Comparison of ENCODE assay signal across 9 cellular contexts in genomic region chr22:22463855-22464540, GRCh38. TPM values are rescaled to one million over a fixed set of nuclear protein-coding genes. Genes with fewer than 3 reads are reported as not detected.
A peak's percentile ranks its signal among the peaks of the same experiment; 100 is the strongest.
DNase-seq lines count a peak whose midpoint lies in the region; ATAC-seq and TF ChIP-seq lines count a peak whose summit lies in the region.
"Had no signal": no experiment of that assay in that cellular context is flagged by ENCODE, and none has a peak within 500 bp of the region (broad histone marks: within the 10 kb centered on the region; RNA-seq: fewer than 3 reads in every experiment).

No MANE protein-coding gene starts in this region.

- no peaks in the 10 kb centered on the region for H3K4me1 ChIP-seq in CD8-positive, alpha-beta memory T cell (ENCODE audit: insufficient read depth, low read length)
- peaks cover 24% of the 10 kb centered on the region for H3K4me1 ChIP-seq in OCI-LY1 (ENCODE audit: insufficient read depth, low read length, severe bottlenecking)
- H3K4me1 ChIP-seq in upper lobe of right lung: no peaks in the 10 kb centered on the region

- no peaks in the 10 kb centered on the region for H3K79me2 ChIP-seq in OCI-LY1 (ENCODE audit: insufficient read depth, low read length)

- no peak overlapping the region for H3K4me3 ChIP-seq in CD8-positive, alpha-beta memory T cell (ENCODE audit: low read length)
- H3K4me3 ChIP-seq in OCI-LY1 (ENCODE audit: low read depth, low read length, poor library complexity, severe bottlenecking) (no peak overlapping the region), fibroblast of mammary gland (ENCODE audit: control insufficient read depth, low read depth, low read length) (no peak overlapping the region), upper lobe of right lung (no peak overlapping the region)

- TF ChIP-seq CTCF in OCI-LY1 (IDR thresholded peaks at IDR 0.05; ENCODE audit: low read length) (peak; percentile 86), fibroblast of mammary gland (conservative IDR thresholded peaks at IDR 0.05; ENCODE audit: control insufficient read depth, insufficient read depth, low read depth, low read length) (peak; percentile 71), upper lobe of right lung (IDR thresholded peaks at IDR 0.05) (peak; percentile 67)

- H3K27me3 ChIP-seq in CD8-positive, alpha-beta memory T cell (ENCODE audit: insufficient read depth, low read length, poor library complexity, severe bottlenecking): peaks cover 7% of the 10 kb centered on the region
- H3K27me3 ChIP-seq in OCI-LY1 (ENCODE audit: insufficient read depth, low read length) (peaks cover 4% of the 10 kb centered on the region; the same call in 1 of the 2 replicates), upper lobe of right lung (peaks cover 31% of the 10 kb centered on the region)

- no peaks in the 10 kb centered on the region for H3F3A ChIP-seq in OCI-LY1 (ENCODE audit: insufficient read depth, low read length)

- peaks cover 31 to 55% of the 10 kb centered on the region in 2 donors for H3K27me3 Mint-ChIP-seq in CD8-positive, alpha-beta memory T cell
- H3K27me3 Mint-ChIP-seq in activated T-cell treated with anti-CD3 and anti-CD28 coated beads, Interleukin-2, amount 50 U/mL, for 4 hours (ENCODE audit: low read depth): peaks cover 44% of the 10 kb centered on the region

- no peaks in the 10 kb centered on the region for H3K9me2 ChIP-seq in OCI-LY1 (ENCODE audit: low read depth, low read length)

- H4K20me1 ChIP-seq in OCI-LY1 (ENCODE audit: insufficient read depth, low read length): no peaks in the 10 kb centered on the region

- H3K36me3 ChIP-seq in CD8-positive, alpha-beta memory T cell (ENCODE audit: insufficient read depth, low read length): no peaks in the 10 kb centered on the region
- no peaks in the 10 kb centered on the region for H3K36me3 ChIP-seq in OCI-LY1 (ENCODE audit: insufficient read depth, low read length)
- H3K36me3 ChIP-seq in upper lobe of right lung: no peaks in the 10 kb centered on the region

- intact Hi-C loops in upper lobe of right lung (cut with DNase I): no loop called here

- CTCF ChIA-PET in CD8-positive, alpha-beta memory T cell (lab: Charles Lee): interaction anchor here (1.0 to 2.4 kb wide), 5 partner anchors 11 to 190 kb away, joined by 3 to 12 read pairs (median 4); no protein-coding TSS in a partner anchor
- CTCF ChIA-PET in HEK293T (lab: Yijun Ruan, JAX): interaction anchor here (0.6 to 3.2 kb wide), 26 partner anchors 16 to 496 kb away, joined by 3 to 12 read pairs (median 4); no protein-coding TSS in a partner anchor

- H3K36me3 Mint-ChIP-seq in CD8-positive, alpha-beta memory T cell: peaks cover 0 to 4% (median 0%) of the 10 kb centered on the region in 3 donors
- H3K36me3 Mint-ChIP-seq in activated T-cell treated with anti-CD3 and anti-CD28 coated beads, Interleukin-2, amount 50 U/mL, for 4 hours (ENCODE audit: insufficient read depth): no peaks in the 10 kb centered on the region

- no peak overlapping the region for H3K27ac ChIP-seq in CD8-positive, alpha-beta memory T cell (ENCODE audit: low read depth, low read length)
- H3K27ac ChIP-seq in OCI-LY1 (ENCODE audit: low read depth, low read length, poor library complexity, severe bottlenecking): peak overlapping the region; percentile 15
- H3K27ac ChIP-seq in upper lobe of right lung: no peak overlapping the region

- peaks cover 11% of the 10 kb centered on the region for H3K9me3 ChIP-seq in CD8-positive, alpha-beta memory T cell (ENCODE audit: low read length)
- H3K9me3 ChIP-seq in OCI-LY1 (ENCODE audit: low read length): peaks cover 15% of the 10 kb centered on the region
- H3K9me3 ChIP-seq in upper lobe of right lung: peaks cover 12% of the 10 kb centered on the region

- peaks cover 7 to 42% (median 28%) of the 10 kb centered on the region in 5 donors for H3K9me3 Mint-ChIP-seq in CD8-positive, alpha-beta memory T cell
- peaks cover 15% of the 10 kb centered on the region for H3K9me3 Mint-ChIP-seq in activated T-cell treated with anti-CD3 and anti-CD28 coated beads, Interleukin-2, amount 50 U/mL, for 4 hours

- no peak overlapping the region; the same call in 1 of the 2 replicates for H3K9ac ChIP-seq in OCI-LY1 (ENCODE audit: low read length)

- no peak overlapping the region for H3K27ac Mint-ChIP-seq in CD8-positive, alpha-beta memory T cell

- POLR2A ChIA-PET in CD8-positive, alpha-beta memory T cell (lab: Charles Lee): no interaction called here
- POLR2A ChIA-PET in HEK293T (lab: Yijun Ruan, JAX): no interaction called here

- peak overlapping the region; percentile 40 for H3K4me2 ChIP-seq in OCI-LY1 (ENCODE audit: low read length)

- peak; percentile 5 to 61 (median 31) for DNase-seq in CD8-positive, alpha-beta memory T cell
- peak; percentile 83 for DNase-seq in HEK293T (ENCODE audit: extremely low spot score)
- DNase-seq in activated T-cell treated with anti-CD3 and anti-CD28 coated beads, Interleukin-2, amount 50 U/mL, for 4 hours: peak; percentile 34
- DNase-seq in fibroblast of mammary gland (ENCODE audit: low read depth): peak; percentile 64
- DNase-seq in nucleus accumbens (lab: John Stamatoyannopoulos, UW): peak in 39 of 56 donors; percentile 2 to 83 (median 18)
- DNase-seq in upper lobe of right lung: no peak

- no peak overlapping the region for H3K4me3 Mint-ChIP-seq in CD8-positive, alpha-beta memory T cell
- H3K4me3 Mint-ChIP-seq in activated T-cell treated with anti-CD3 and anti-CD28 coated beads, Interleukin-2, amount 50 U/mL, for 4 hours: no peak overlapping the region

- H3K4me1 Mint-ChIP-seq in CD8-positive, alpha-beta memory T cell: no peaks in the 10 kb centered on the region
- H3K4me1 Mint-ChIP-seq in activated T-cell treated with anti-CD3 and anti-CD28 coated beads, Interleukin-2, amount 50 U/mL, for 4 hours (ENCODE audit: low read depth): peaks cover 2% of the 10 kb centered on the region

- peak in 1 of 2 donors; percentile 51 for ATAC-seq in activated T-cell treated with anti-CD3 and anti-CD28 coated beads, Interleukin-2, amount 50 U/mL, for 4 hours
- ATAC-seq in upper lobe of right lung: peak; percentile 79
- ATAC-seq in GM19452 (IDR thresholded peaks at IDR 0.05; ENCODE audit: unreplicated experiment): no peak

- no peak overlapping the region for H2AFZ ChIP-seq in OCI-LY1 (ENCODE audit: low read length)

TF ChIP-seq in HEK293T, 16 proteins besides CTCF, POLR2A, EP300 and RAD21:
- no peak for TF ChIP-seq ZNF384 (IDR thresholded peaks at IDR 0.05)
- TF ChIP-seq FOXA1 (IDR thresholded peaks at IDR 0.05): no peak
- TF ChIP-seq BHLHE40 (IDR thresholded peaks at IDR 0.05; ENCODE audit: borderline replicate concordance): no peak
- no peak for TF ChIP-seq HDGF (IDR thresholded peaks at IDR 0.05; ENCODE audit: borderline replicate concordance)
- TF ChIP-seq NFRKB (IDR thresholded peaks at IDR 0.05): no peak
- no peak for TF ChIP-seq SP1 (IDR thresholded peaks at IDR 0.05)
- no peak for TF ChIP-seq SUZ12 (IDR thresholded peaks at IDR 0.05)
- TF ChIP-seq ELF4 (IDR thresholded peaks at IDR 0.05): no peak
- no peak for TF ChIP-seq PKNOX1 (IDR thresholded peaks at IDR 0.05)
- TF ChIP-seq FOXM1 (IDR thresholded peaks at IDR 0.05; ENCODE audit: borderline replicate concordance): no peak
- TF ChIP-seq L3MBTL2 (conservative IDR thresholded peaks at IDR 0.05): no peak
- TF ChIP-seq CTBP1 (IDR thresholded peaks at IDR 0.05; ENCODE audit: borderline replicate concordance): no peak
- TF ChIP-seq FOXK2 (IDR thresholded peaks at IDR 0.05): no peak
- TF ChIP-seq TARDBP (IDR thresholded peaks at IDR 0.05): no peak
- TF ChIP-seq LEF1 (IDR thresholded peaks at IDR 0.05; ENCODE audit: borderline replicate concordance): no peak
- TF ChIP-seq ARNT (IDR thresholded peaks at IDR 0.05): no peak

RNA-seq across cellular contexts. Expression of gene ZNF280B, which starts 44.5 kb away (rescaled TPM):
- total RNA-seq in CD8-positive, alpha-beta memory T cell: 1 to 10 TPM; 3.0 to 3.2 TPM
- polyA plus RNA-seq in CD8-positive, alpha-beta memory T cell: 2.9 TPM
- total RNA-seq in activated T-cell treated with anti-CD3 and anti-CD28 coated beads, Interleukin-2, amount 50 U/mL, for 4 hours: 1 to 10 TPM; 2.4 to 3.7 (median 2.6) TPM
- total RNA-seq in upper lobe of right lung: 0.49 TPM

RNA-seq across cellular contexts. Expression of gene ZNF280A, which starts 56.1 kb away (rescaled TPM):
- not detected for total RNA-seq in CD8-positive, alpha-beta memory T cell
- not detected for polyA plus RNA-seq in CD8-positive, alpha-beta memory T cell
- not detected for total RNA-seq in activated T-cell treated with anti-CD3 and anti-CD28 coated beads, Interleukin-2, amount 50 U/mL, for 4 hours
- total RNA-seq in upper lobe of right lung: not detected
- total RNA-seq: T-helper 2 cell treated with Interferon-gamma antibody and Interleukin-4, amounts not matched to agents 100 ng/mL and 5 ng/mL, for 36 hours had no signal
